20 cellular contexts compared by ENCODE assay signal in the genomic region with DNA sequence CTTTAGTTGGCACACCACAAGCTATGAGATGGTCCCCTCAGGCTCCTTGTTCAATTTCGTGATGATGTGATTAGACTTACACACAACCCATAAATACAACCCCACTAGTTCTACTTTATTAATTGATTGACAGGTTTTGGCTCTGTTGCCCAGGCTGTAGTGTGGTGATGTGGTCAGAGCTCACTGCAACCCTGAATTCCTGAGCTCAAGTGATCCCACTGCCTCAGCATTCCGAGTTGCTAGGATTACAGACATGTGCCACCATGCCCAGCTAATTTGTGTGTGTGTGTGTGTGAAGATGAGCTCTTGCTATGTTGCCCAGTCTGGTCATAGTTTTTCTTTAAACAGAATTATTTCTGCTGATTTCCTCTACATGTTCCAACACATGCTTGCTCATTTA. TPM values are rescaled to one million over a fixed set of nuclear protein-coding genes. Genes with fewer than 3 reads are reported as not detected.
DNase-seq lines count a peak whose midpoint lies in the region; ATAC-seq, FAIRE-seq and TF ChIP-seq lines count a peak whose summit lies in the region.
"Had no signal": no experiment of that assay in that cellular context is flagged by ENCODE, and none has a peak within 500 bp of the region (broad histone marks: within the 10 kb centered on the region; RNA-seq: fewer than 3 reads in every experiment).

No MANE protein-coding gene starts in this region.

- TF ChIP-seq EP300 in HepG2 (IDR thresholded peaks at IDR 0.05; ENCODE audit: low read depth in 2 of 2, low read length in 2 of 2) (no peak), HepG2 (CRISPR knock-in tag; IDR thresholded peaks at IDR 0.05; ENCODE audit: borderline replicate concordance) (no peak)

- POLR2A ChIA-PET in HepG2 (lab: Yijun Ruan, JAX) = no interaction called here

- WGBS in mammary epithelial cell (ENCODE audit: low coverage, missing lambda C conversion rate) = 12% methylated on average over 2 of the region's 2 CpGs
- WGBS in HepG2 (ENCODE audit: low lambda C conversion rate) = 0% methylated on average over 2 of the region's 2 CpGs

- dilution Hi-C loops in mammary epithelial cell (cut with HindIII; ENCODE audit: low sequenced_read_pairs) = no loop called here

- no TSS peak for BruUV-seq in mammary epithelial cell (replicated peaks; lab: Mats Ljungman, UMichigan)
- no TSS peak for BruUV-seq in HepG2 (replicated peaks; lab: Mats Ljungman, UMichigan)

- no peak overlapping the region for H3K4me2 ChIP-seq in mammary epithelial cell (ENCODE audit: insufficient read depth, low read depth, low read length)
- no peak overlapping the region for H3K4me2 ChIP-seq in HepG2 (ENCODE audit: low read depth, low read length)
- H3K4me2 ChIP-seq: BLaER1 treated with 17β-estradiol and CSF1 and Interleukin-3, amounts not matched to agents 10 nM and 100 nM; GM23338 had no signal

- H3K27me3 ChIP-seq in mammary epithelial cell (ENCODE audit: insufficient read depth, low read length) (no peaks in the 10 kb centered on the region), breast epithelium (no peaks in the 10 kb centered on the region), HepG2 (ENCODE audit: control insufficient read depth in 1 of 2, insufficient read depth in 2 of 2, low read length in 2 of 2) (no peaks in the 10 kb centered on the region; a peak in 1 of 5 replicates)
- H3K27me3 ChIP-seq: BLaER1 treated with 17β-estradiol and CSF1 and Interleukin-3, amounts not matched to agents 10 nM and 100 nM had no signal

- H3K79me2 ChIP-seq in mammary epithelial cell (ENCODE audit: insufficient read depth, low read length) (no peaks in the 10 kb centered on the region), HepG2 (ENCODE audit: insufficient read depth, low read length) (no peaks in the 10 kb centered on the region)

- H3K4me3 ChIP-seq in mammary epithelial cell (replicated peaks in 1 of 3; ENCODE audit: insufficient read depth in 1 of 3, low read depth in 2 of 3, low read length in 3 of 3) = no peak overlapping the region
- H3K4me3 ChIP-seq in breast epithelium = no peak overlapping the region
- no peak overlapping the region for H3K4me3 ChIP-seq in HepG2 (replicated peaks in 1 of 3; ENCODE audit: insufficient read depth in 1 of 3, low read depth in 2 of 3, low read length in 3 of 3)
- H3K4me3 ChIP-seq: BLaER1 treated with 17β-estradiol and CSF1 and Interleukin-3, amounts not matched to agents 10 nM and 100 nM; GM12878; GM23338 had no signal

- no peak for TF ChIP-seq CTCF in mammary epithelial cell (conservative IDR thresholded peaks at IDR 0.05 in 1 of 2, IDR thresholded peaks at IDR 0.05 in 1 of 2; ENCODE audit: extremely low read depth in 1 of 2, insufficient read depth in 1 of 2, low read depth in 1 of 2, low read length in 2 of 2)
- no peak for TF ChIP-seq CTCF in breast epithelium (IDR thresholded peaks at IDR 0.05)
- no peak for TF ChIP-seq CTCF in HepG2 (CRISPR knock-in tag; IDR thresholded peaks at IDR 0.05)
- no peak for TF ChIP-seq CTCF in omental fat pad (IDR thresholded peaks at IDR 0.05)

- DNase-seq in mammary epithelial cell (peak; percentile 27), breast epithelium (ENCODE audit: low spot score in 2 of 2) (no peak), astrocyte of the hippocampus (ENCODE audit: low read depth, low spot score) (peak; percentile 79), kidney tubule cell (ENCODE audit: low spot score) (peak; percentile 39), CD1c-positive myeloid dendritic cell (ENCODE audit: extremely low spot score) (no peak), HepG2 (ENCODE audit: low spot score) (no peak), omental fat pad (ENCODE audit: low spot score) (no peak)
- DNase-seq: Calu3; CD4-positive, alpha-beta T cell; DMS 273 treated with DMSO at 0.1 percent for 48 hours; H7 had no signal

- no peaks in the 10 kb centered on the region for H4K20me1 ChIP-seq in mammary epithelial cell (ENCODE audit: insufficient read depth, low read length)
- H4K20me1 ChIP-seq in HepG2 (ENCODE audit: insufficient read depth, low read length) = no peaks in the 10 kb centered on the region
- H4K20me1 ChIP-seq: BLaER1 treated with 17β-estradiol and CSF1 and Interleukin-3, amounts not matched to agents 10 nM and 100 nM had no signal

- peaks cover 7% of the 10 kb centered on the region for H3K4me1 ChIP-seq in mammary epithelial cell (ENCODE audit: insufficient read depth, low read length)
- no peaks in the 10 kb centered on the region for H3K4me1 ChIP-seq in breast epithelium
- H3K4me1 ChIP-seq in HepG2 (ENCODE audit: insufficient read depth, low read length) = no peaks in the 10 kb centered on the region
- H3K4me1 ChIP-seq: BLaER1 treated with 17β-estradiol and CSF1 and Interleukin-3, amounts not matched to agents 10 nM and 100 nM had no signal

- ATAC-seq in HepG2 (no peak), GM19351 (IDR thresholded peaks at IDR 0.05; ENCODE audit: unreplicated experiment) (no peak), omental fat pad (ENCODE audit: low FRiP score) (no peak)
- ATAC-seq: GM12878, GM23338 had no signal

- H3K9ac ChIP-seq in mammary epithelial cell (ENCODE audit: insufficient read depth, low read length) (no peak overlapping the region), HepG2 (ENCODE audit: insufficient read depth, low read depth, low read length) (no peak overlapping the region)
- H3K9ac ChIP-seq: BLaER1 treated with 17β-estradiol and CSF1 and Interleukin-3, amounts not matched to agents 10 nM and 100 nM had no signal

- in situ Hi-C loops in mammary epithelial cell (cut with MboI; ENCODE audit: low sequenced_read_pairs in 2 of 2) = no loop called here
- in situ Hi-C loops in HepG2 (cut with HindIII; ENCODE audit: extremely low pct_ligation_motif_present, low pct_unique_long_range_greater_than_20kb) = no loop called here

- H3K27ac ChIP-seq in mammary epithelial cell (ENCODE audit: insufficient read depth, low read depth, low read length) = no peak overlapping the region
- no peak overlapping the region for H3K27ac ChIP-seq in breast epithelium
- H3K27ac ChIP-seq in HepG2 (ENCODE audit: extremely low read length, insufficient read depth, low read length) = no peak overlapping the region
- H3K27ac ChIP-seq: 22Rv1; BLaER1 treated with 17β-estradiol and CSF1 and Interleukin-3, amounts not matched to agents 10 nM and 100 nM; HL-60 had no signal

- peak overlapping the region; percentile 20 for H2AFZ ChIP-seq in mammary epithelial cell (ENCODE audit: low read depth, low read length)
- no peak overlapping the region for H2AFZ ChIP-seq in HepG2 (ENCODE audit: low read length)
- H2AFZ ChIP-seq: GM23338 had no signal

- no peaks in the 10 kb centered on the region for H3K9me3 ChIP-seq in mammary epithelial cell (replicated peaks; ENCODE audit: insufficient read depth, low read length)
- H3K9me3 ChIP-seq in breast epithelium = no peaks in the 10 kb centered on the region
- H3K9me3 ChIP-seq in HepG2 (ENCODE audit: low read length) = no peaks in the 10 kb centered on the region

- no peak for TF ChIP-seq RAD21 in HepG2 (CRISPR knock-in tag; IDR thresholded peaks at IDR 0.05)

- FAIRE-seq in HepG2 (lab: Jason Lieb, UNC) = no peak
- FAIRE-seq: GM12878, GM18507 had no signal

- CTCF ChIA-PET in mammary epithelial cell (lab: Charles Lee; ENCODE audit: low non-redundant PET) = interaction anchor here (0.6 kb wide), 1 partner anchor 886 kb away, joined by 3 read pairs; no protein-coding TSS in a partner anchor
- CTCF ChIA-PET in HepG2 (lab: Yijun Ruan, JAX; ENCODE audit: low intra/inter-chr PET ratio, low total read pairs) = no interaction called here

- H3K36me3 ChIP-seq in mammary epithelial cell (ENCODE audit: insufficient read depth, low read length) (no peaks in the 10 kb centered on the region), breast epithelium (no peaks in the 10 kb centered on the region), HepG2 (replicated peaks in 1 of 2; ENCODE audit: control insufficient read depth in 1 of 2, insufficient read depth in 2 of 2, low read length in 2 of 2) (no peaks in the 10 kb centered on the region)
- H3K36me3 ChIP-seq: BLaER1 treated with 17β-estradiol and CSF1 and Interleukin-3, amounts not matched to agents 10 nM and 100 nM had no signal

- intact Hi-C loops in mammary epithelial cell (cut with micrococcal nuclease) = no loop called here
- intact Hi-C loops in breast epithelium (cut with DNase I; ENCODE audit: low total_unique reads) = no loop called here
- intact Hi-C loops in HepG2 (cut with micrococcal nuclease; ENCODE audit: unreplicated experiment) = no loop called here

- TF ChIP-seq POLR2A in breast epithelium (IDR thresholded peaks at IDR 0.05) = no peak
- TF ChIP-seq POLR2A in HepG2 (IDR thresholded peaks at IDR 0.05; ENCODE audit: insufficient read depth in 1 of 2, low read depth in 2 of 2, low read length in 2 of 2) = no peak

RNA-seq across cellular contexts. Expression of gene HTR2A, which starts 17.5 kb away (rescaled TPM):
- total RNA-seq in mammary epithelial cell (under 1 TPM in 1 of 2 donors, not detected in 1; 0.33 TPM), breast epithelium (1 to 10 TPM in 1 of 3 donors, under 1 TPM in 2; 0.32 to 1.2 (median 0.33) TPM), HepG2 (2016; rRNA removed; fragmentation: Illumina TruSeq; extraction: Trizol) (not detected in 2 replicates), omental fat pad (1 to 10 TPM in 1 of 4 donors, under 1 TPM in 3; 0.16 to 1.2 (median 0.55) TPM)
- polyA plus RNA-seq in mammary epithelial cell (not detected), HepG2 (2011; rRNA removed) (not detected in 2 replicates)
- polyA minus RNA-seq in mammary epithelial cell = not detected
- total RNA-seq in HepG2 (2016; cell fraction: cytosol; rRNA removed; fragmentation: Illumina TruSeq; extraction: Trizol; ENCODE audit: low read depth) = not detected in 2 replicates
- not detected in 2 replicates for total RNA-seq in HepG2 (2016; cell fraction: insoluble cytoplasmic fraction; rRNA removed; fragmentation: Illumina TruSeq; extraction: Trizol)
- not detected in 2 replicates for total RNA-seq in HepG2 (2016; cell fraction: membrane; rRNA removed; fragmentation: Illumina TruSeq; extraction: Trizol)
- total RNA-seq in HepG2 (2016; cell fraction: nucleus; rRNA removed; fragmentation: Illumina TruSeq; extraction: Trizol) = not detected in 2 replicates
- not detected in 2 replicates for polyA plus RNA-seq in HepG2 (2011; cell fraction: cytosol; rRNA removed)
- not detected in 2 replicates for polyA plus RNA-seq in HepG2 (2011; cell fraction: nucleus; rRNA removed)
- polyA plus RNA-seq in HepG2 (2012) = not detected in 2 replicates
- polyA plus RNA-seq in HepG2 (2016; cell fraction: cytosol; fragmentation: Illumina TruSeq; extraction: Trizol; ENCODE audit: low read depth) = not detected in 2 replicates
- not detected in 2 replicates for polyA plus RNA-seq in HepG2 (2016; cell fraction: insoluble cytoplasmic fraction; fragmentation: Illumina TruSeq; extraction: Trizol; ENCODE audit: low read depth)
- not detected in 2 replicates for polyA plus RNA-seq in HepG2 (2016; cell fraction: membrane; fragmentation: Illumina TruSeq; extraction: Trizol; ENCODE audit: low read depth)
- not detected in 2 replicates for polyA plus RNA-seq in HepG2 (2016; cell fraction: nucleus; fragmentation: Illumina TruSeq; extraction: Trizol; ENCODE audit: insufficient read depth, low read depth)
- polyA minus RNA-seq in HepG2 (2011; rRNA and poly(A)+ RNA removed; ENCODE audit: low replicate concordance) = not detected in 2 replicates
- not detected in 2 replicates for polyA minus RNA-seq in HepG2 (2011; cell fraction: cytosol; rRNA and poly(A)+ RNA removed)
- polyA minus RNA-seq in HepG2 (2011; cell fraction: nucleus; rRNA and poly(A)+ RNA removed) = not detected in 2 replicates
- total RNA-seq: A673; Calu3; CD4-positive, alpha-beta T cell; G401; GM12878; GM23338; H7 had no signal
- polyA plus RNA-seq: GM12878, GM23338 had no signal

Comparison
In these comparisons a context has a peak if more than half of its experiments do, and no peak if none do; other contexts are left out.
1. DNase-seq: peak in mammary epithelial cell (single experiment), astrocyte of the hippocampus (single experiment) and kidney tubule cell (single experiment); none in breast epithelium (0 of 2), CD1c-positive myeloid dendritic cell (single experiment), HepG2 (single experiment) and omental fat pad (single experiment).